Comparison of ENCODE assay signal across 19 cellular contexts in genomic region chr6:8005136-8005535, GRCh38. TPM values are rescaled to one million over a fixed set of nuclear protein-coding genes. Genes with fewer than 3 reads are reported as not detected.
A peak's percentile ranks its signal among the peaks of the same experiment; 100 is the strongest.
DNase-seq lines count a peak whose midpoint lies in the region; ATAC-seq, FAIRE-seq and TF ChIP-seq lines count a peak whose summit lies in the region.
"Had no signal": no experiment of that assay in that cellular context is flagged by ENCODE, and none has a peak within 500 bp of the region (broad histone marks: within the 10 kb centered on the region; RNA-seq: fewer than 3 reads in every experiment).

No MANE protein-coding gene starts in this region.

- no peak overlapping the region for H3K4me3 Mint-ChIP-seq in astrocyte (ENCODE audit: unreplicated experiment)
- H3K4me3 Mint-ChIP-seq in activated T-helper 1 cell treated with anti-CD3 and anti-CD28 coated beads, Interleukin-12 subunit alpha, Interleukin-12 subunit beta, Interleukin-2, Interleukin-4 antibody, amounts not matched to agents 30 ng/mL and 10 ng/mL and 1 ng/mL, durations not matched to agents 14 hours and 24 hours and 36 hours = no peak overlapping the region
- H3K4me3 Mint-ChIP-seq: CD8-positive, alpha-beta T cell had no signal

- no peaks in the 10 kb centered on the region for H3K9me3 Mint-ChIP-seq in astrocyte (ENCODE audit: unreplicated experiment)
- H3K9me3 Mint-ChIP-seq in activated T-helper 1 cell treated with anti-CD3 and anti-CD28 coated beads, Interleukin-12 subunit alpha, Interleukin-12 subunit beta, Interleukin-2, Interleukin-4 antibody, amounts not matched to agents 30 ng/mL and 10 ng/mL and 1 ng/mL, durations not matched to agents 14 hours and 24 hours and 36 hours = no peaks in the 10 kb centered on the region
- H3K9me3 Mint-ChIP-seq: CD8-positive, alpha-beta T cell had no signal

- no peaks in the 10 kb centered on the region for H3K27me3 ChIP-seq in DND-41 (ENCODE audit: insufficient read depth, low read length, poor library complexity)
- no peaks in the 10 kb centered on the region for H3K27me3 ChIP-seq in astrocyte (ENCODE audit: insufficient read depth, low read length)
- H3K27me3 ChIP-seq in foreskin keratinocyte = no peaks in the 10 kb centered on the region

- no peak overlapping the region for H3K27ac Mint-ChIP-seq in astrocyte (ENCODE audit: unreplicated experiment)
- H3K27ac Mint-ChIP-seq in activated T-helper 1 cell treated with anti-CD3 and anti-CD28 coated beads, Interleukin-12 subunit alpha, Interleukin-12 subunit beta, Interleukin-2, Interleukin-4 antibody, amounts not matched to agents 30 ng/mL and 10 ng/mL and 1 ng/mL, durations not matched to agents 14 hours and 24 hours and 36 hours = no peak overlapping the region
- H3K27ac Mint-ChIP-seq: CD8-positive, alpha-beta T cell had no signal

- H3K9ac ChIP-seq in DND-41 (ENCODE audit: low read depth, low read length) (no peak overlapping the region), astrocyte (ENCODE audit: low read length) (no peak overlapping the region)

- ATAC-seq in DND-41 (ENCODE audit: insufficient read depth, low read depth) (peak; percentile 78), foreskin keratinocyte (no peak)
- ATAC-seq: CD8-positive, alpha-beta T cell; K562 had no signal

- FAIRE-seq in astrocyte (lab: Jason Lieb, UNC) = no peak
- FAIRE-seq: A204.1, G401.6, GM12891, GM19239, H1, K562 had no signal

- no peak overlapping the region for H3K4me3 ChIP-seq in DND-41 (ENCODE audit: low read depth in 1 of 2, low read length in 2 of 2)
- H3K4me3 ChIP-seq in astrocyte (ENCODE audit: insufficient read depth, low read depth, low read length) = no peak overlapping the region
- H3K4me3 ChIP-seq: HAP-1, K562 had no signal

- no peaks in the 10 kb centered on the region for H3K36me3 ChIP-seq in DND-41 (ENCODE audit: insufficient read depth, low read length)
- no peaks in the 10 kb centered on the region for H3K36me3 ChIP-seq in astrocyte (ENCODE audit: insufficient read depth, low read length)
- H3K36me3 ChIP-seq: HAP-1 had no signal

- H3K4me1 Mint-ChIP-seq in astrocyte (ENCODE audit: low read depth, unreplicated experiment) = peaks cover 3% of the 10 kb centered on the region
- no peaks in the 10 kb centered on the region for H3K4me1 Mint-ChIP-seq in activated T-helper 1 cell treated with anti-CD3 and anti-CD28 coated beads, Interleukin-12 subunit alpha, Interleukin-12 subunit beta, Interleukin-2, Interleukin-4 antibody, amounts not matched to agents 30 ng/mL and 10 ng/mL and 1 ng/mL, durations not matched to agents 14 hours and 24 hours and 36 hours (ENCODE audit: low read depth)

- TF ChIP-seq CTCF in DND-41 (IDR thresholded peaks at IDR 0.05; ENCODE audit: borderline replicate concordance, extremely low read depth, low read length, poor library complexity, severe bottlenecking) = no peak
- no peak for TF ChIP-seq CTCF in astrocyte (IDR thresholded peaks at IDR 0.05; ENCODE audit: insufficient read depth, low read depth, low read length)
- no peak for TF ChIP-seq CTCF in foreskin keratinocyte (conservative IDR thresholded peaks at IDR 0.05)

- H2AFZ ChIP-seq in DND-41 (ENCODE audit: low read depth, low read length) = no peak overlapping the region
- H2AFZ ChIP-seq in astrocyte (ENCODE audit: low read depth, low read length) = no peak overlapping the region

- H3K4me1 ChIP-seq in DND-41 (ENCODE audit: insufficient read depth, low read length) = peaks cover 12% of the 10 kb centered on the region
- H3K4me1 ChIP-seq in astrocyte (ENCODE audit: insufficient read depth, low read length) = no peaks in the 10 kb centered on the region
- no peaks in the 10 kb centered on the region for H3K4me1 ChIP-seq in foreskin keratinocyte

- intact Hi-C loops in activated T-helper 1 cell treated with anti-CD3 and anti-CD28 coated beads, Interleukin-12 subunit alpha, Interleukin-12 subunit beta, Interleukin-2, Interleukin-4 antibody, amounts not matched to agents 30 ng/mL and 10 ng/mL and 1 ng/mL, durations not matched to agents 14 hours and 24 hours and 36 hours (cut with micrococcal nuclease) = loop anchor here (5.0 kb wide), 1 partner anchor 93 kb away; the partner anchor contains the start of gene TXNDC5

- no peak overlapping the region for H3K4me2 ChIP-seq in DND-41 (ENCODE audit: insufficient read depth, low read length)
- no peak overlapping the region for H3K4me2 ChIP-seq in astrocyte (ENCODE audit: low read length)

- no peaks in the 10 kb centered on the region for H3K36me3 Mint-ChIP-seq in astrocyte (ENCODE audit: low read depth, unreplicated experiment)
- H3K36me3 Mint-ChIP-seq in activated T-helper 1 cell treated with anti-CD3 and anti-CD28 coated beads, Interleukin-12 subunit alpha, Interleukin-12 subunit beta, Interleukin-2, Interleukin-4 antibody, amounts not matched to agents 30 ng/mL and 10 ng/mL and 1 ng/mL, durations not matched to agents 14 hours and 24 hours and 36 hours (ENCODE audit: low read depth) = no peaks in the 10 kb centered on the region

- H4K20me1 ChIP-seq in DND-41 (ENCODE audit: insufficient read depth, low read length) (no peaks in the 10 kb centered on the region), astrocyte (ENCODE audit: insufficient read depth, low read length) (no peaks in the 10 kb centered on the region)

- DNase-seq in DND-41 = no peak
- peak; percentile 69 for DNase-seq in OCI-M1 (lab: John Stamatoyannopoulos, UW)
- DNase-seq in astrocyte (ENCODE audit: low read depth) = peak; percentile 44
- no peak for DNase-seq in HUDEP-2 (lab: John Stamatoyannopoulos, UW; ENCODE audit: unreplicated experiment in 76 of 76)
- no peak for DNase-seq in NCI-H446 treated with DMSO at 0.1 percent for 48 hours (lab: John Stamatoyannopoulos, UW)
- no peak for DNase-seq in foreskin keratinocyte
- DNase-seq in activated T-helper 1 cell treated with anti-CD3 and anti-CD28 coated beads, Interleukin-12 subunit alpha, Interleukin-12 subunit beta, Interleukin-2, Interleukin-4 antibody, amounts not matched to agents 30 ng/mL and 10 ng/mL and 1 ng/mL, durations not matched to agents 14 hours and 24 hours and 36 hours (ENCODE audit: low spot score) = no peak
- DNase-seq: ACHN; CD8-positive, alpha-beta T cell; COR-L47; DMS 273 treated with DMSO at 0.1 percent for 48 hours; DMS53 had no signal

- no peaks in the 10 kb centered on the region for H3K27me3 Mint-ChIP-seq in astrocyte (ENCODE audit: low read depth, unreplicated experiment)
- peaks cover 3% of the 10 kb centered on the region for H3K27me3 Mint-ChIP-seq in activated T-helper 1 cell treated with anti-CD3 and anti-CD28 coated beads, Interleukin-12 subunit alpha, Interleukin-12 subunit beta, Interleukin-2, Interleukin-4 antibody, amounts not matched to agents 30 ng/mL and 10 ng/mL and 1 ng/mL, durations not matched to agents 14 hours and 24 hours and 36 hours (ENCODE audit: insufficient read depth)

- no peak overlapping the region for H3K27ac ChIP-seq in DND-41 (ENCODE audit: low read length)
- no peak overlapping the region for H3K27ac ChIP-seq in astrocyte (ENCODE audit: low read depth, low read length)
- no peak overlapping the region for H3K27ac ChIP-seq in foreskin keratinocyte

- H3K79me2 ChIP-seq in DND-41 (ENCODE audit: insufficient read depth, low read length) (no peaks in the 10 kb centered on the region), astrocyte (ENCODE audit: insufficient read depth, low read length) (no peaks in the 10 kb centered on the region)

- H3K9me3 ChIP-seq in DND-41 (ENCODE audit: insufficient read depth, low read length, severe bottlenecking) (no peaks in the 10 kb centered on the region), astrocyte (ENCODE audit: insufficient read depth, low read depth, low read length) (no peaks in the 10 kb centered on the region)
- H3K9me3 ChIP-seq: HAP-1 had no signal

RNA-seq across cellular contexts. Expression of gene BLOC1S5, which starts 59.1 kb away (rescaled TPM):
- total RNA-seq in astrocyte (8.2 and 8.4 TPM in 2 replicates), foreskin keratinocyte (11.5 TPM in 2 replicates)
- polyA plus RNA-seq in foreskin keratinocyte = 4.3 and 4.7 TPM in 2 replicates
- 19.6 and 19.7 TPM in 2 replicates for total RNA-seq in activated T-helper 1 cell treated with anti-CD3 and anti-CD28 coated beads, Interleukin-12 subunit alpha, Interleukin-12 subunit beta, Interleukin-2, Interleukin-4 antibody, amounts not matched to agents 30 ng/mL and 10 ng/mL and 1 ng/mL, durations not matched to agents 14 hours and 24 hours and 36 hours

Comparison
In these comparisons a context has a peak if more than half of its experiments do, and no peak if none do; other contexts are left out.
1. DNase-seq: peak in OCI-M1 (single experiment) and astrocyte (single experiment); none in DND-41 (single experiment), HUDEP-2 (0 of 76), NCI-H446 treated with DMSO at 0.1 percent for 48 hours (single experiment), foreskin keratinocyte (0 of 2) and activated T-helper 1 cell treated with anti-CD3 and anti-CD28 coated beads, Interleukin-12 subunit alpha, Interleukin-12 subunit beta, Interleukin-2, Interleukin-4 antibody, amounts not matched to agents 30 ng/mL and 10 ng/mL and 1 ng/mL, durations not matched to agents 14 hours and 24 hours and 36 hours (single experiment).